In genomic region chr1:89898150-89898549, GRCh38 we compare ENCODE assay signal across 18 cellular contexts.
A peak's percentile ranks its signal among the peaks of the same experiment; 100 is the strongest.
DNase-seq lines count a peak whose midpoint lies in the region; ATAC-seq and TF ChIP-seq lines count a peak whose summit lies in the region.
"Had no signal": no experiment of that assay in that cellular context is flagged by ENCODE, and none has a peak within 500 bp of the region (broad histone marks: within the 10 kb centered on the region; RNA-seq: fewer than 3 reads in every experiment).

No MANE protein-coding gene starts in this region.

- peak overlapping the region; percentile 64; the same call in 1 of the 2 replicates for H3K27ac Mint-ChIP-seq in WTC11
- H3K27ac Mint-ChIP-seq: HFFc6 had no signal

- peaks cover 47% of the 10 kb centered on the region for H3K4me1 Mint-ChIP-seq in WTC11

- DNase-seq in left ventricle myocardium inferior (no peak), Right ventricle myocardium inferior (ENCODE audit: missing footprints) (no peak), WTC11 (ENCODE audit: low spot score) (no peak), right lobe of liver (no peak), LoVo (ENCODE audit: low spot score) (no peak), NCI-H774 (lab: John Stamatoyannopoulos, UW) (no peak)
- DNase-seq: 8988T; ACHN; CD4-positive, alpha-beta T cell; COR-L47; DMS153; DND-41; GDM1; HFFc6 had no signal

- ATAC-seq in Right ventricle myocardium inferior: no peak
- ATAC-seq in WTC11: no peak
- ATAC-seq in right lobe of liver: no peak
- ATAC-seq in GM21390 (IDR thresholded peaks at IDR 0.05; ENCODE audit: unreplicated experiment): no peak

- H3K9me3 ChIP-seq in left ventricle myocardium inferior (replicated peaks) (no peaks in the 10 kb centered on the region), right lobe of liver (no peaks in the 10 kb centered on the region)
- H3K9me3 ChIP-seq: BLaER1 treated with 17β-estradiol and CSF1 and Interleukin-3, amounts not matched to agents 10 nM and 100 nM; HAP-1 had no signal

- TF ChIP-seq POLR2A in right lobe of liver (IDR thresholded peaks at IDR 0.05): no peak

- 82% methylated on average over 6 of the region's 6 CpGs for WGBS in right lobe of liver (ENCODE audit: insufficient coverage, low coverage, low lambda C conversion rate, missing lambda C conversion rate)

- TF ChIP-seq CTCF in left ventricle myocardium inferior (IDR thresholded peaks at IDR 0.05; ENCODE audit: borderline replicate concordance) (no peak), WTC11 (IDR thresholded peaks at IDR 0.05) (no peak), right lobe of liver (IDR thresholded peaks at IDR 0.05) (no peak)

- POLR2A ChIA-PET in WTC11 (lab: Charles Lee): no interaction called here

- H3K36me3 ChIP-seq in left ventricle myocardium inferior: no peaks in the 10 kb centered on the region
- no peaks in the 10 kb centered on the region for H3K36me3 ChIP-seq in right lobe of liver

- no peak overlapping the region for H3K4me3 Mint-ChIP-seq in WTC11
- H3K4me3 Mint-ChIP-seq: CD4-positive, alpha-beta T cell; HFFc6 had no signal

- H3K27ac ChIP-seq in left ventricle myocardium inferior (replicated peaks): peak overlapping the region; percentile 33
- H3K27ac ChIP-seq in right lobe of liver: peak overlapping the region in 2 of 3 donors; percentile 10 to 68
- H3K27ac ChIP-seq: BLaER1 treated with 17β-estradiol and CSF1 and Interleukin-3, amounts not matched to agents 10 nM and 100 nM; HL-60 had no signal

- H3K4me3 ChIP-seq in left ventricle myocardium inferior (no peak overlapping the region), right lobe of liver (no peak overlapping the region)
- H3K4me3 ChIP-seq: BLaER1 treated with 17β-estradiol and CSF1 and Interleukin-3, amounts not matched to agents 10 nM and 100 nM; HAP-1 had no signal

- intact Hi-C loops in left ventricle myocardium inferior (cut with micrococcal nuclease): no loop called here
- intact Hi-C loops in Right ventricle myocardium inferior (cut with DNase I): no loop called here
- intact Hi-C loops in right lobe of liver (cut with DNase I): no loop called here

- no peaks in the 10 kb centered on the region for H3K36me3 Mint-ChIP-seq in WTC11

- H3K27me3 ChIP-seq in left ventricle myocardium inferior (ENCODE audit: low read depth) (no peaks in the 10 kb centered on the region), right lobe of liver (no peaks in the 10 kb centered on the region)
- H3K27me3 ChIP-seq: BLaER1 treated with 17β-estradiol and CSF1 and Interleukin-3, amounts not matched to agents 10 nM and 100 nM had no signal

- H3K4me1 ChIP-seq in left ventricle myocardium inferior (peaks cover 77% of the 10 kb centered on the region), right lobe of liver (peaks cover 0 to 49% (median 19%) of the 10 kb centered on the region in 4 donors)

- H3K27me3 Mint-ChIP-seq in WTC11 (ENCODE audit: low read depth): no peaks in the 10 kb centered on the region
- H3K27me3 Mint-ChIP-seq: CD4-positive, alpha-beta T cell had no signal

- CTCF ChIA-PET in WTC11 (lab: Charles Lee): interaction anchor here (1.1 kb wide), 1 partner anchor 55 kb away, joined by 3 read pairs; no protein-coding TSS in a partner anchor

- no peaks in the 10 kb centered on the region for H3K9me3 Mint-ChIP-seq in WTC11
- H3K9me3 Mint-ChIP-seq: CD4-positive, alpha-beta T cell; HFFc6 had no signal

TF ChIP-seq in WTC11, 78 proteins besides CTCF, POLR2A, EP300 and RAD21 (continues in another document):
- no peak for TF ChIP-seq CBFB (CRISPR knock-in tag; IDR thresholded peaks at IDR 0.05; ENCODE audit: low read depth)
- TF ChIP-seq USF2 (CRISPR knock-in tag; IDR thresholded peaks at IDR 0.05): no peak
- no peak for TF ChIP-seq ZNF512 (CRISPR knock-in tag; IDR thresholded peaks at IDR 0.05; ENCODE audit: borderline replicate concordance)
- no peak for TF ChIP-seq ZNF423 (CRISPR knock-in tag; IDR thresholded peaks at IDR 0.05)
- no peak for TF ChIP-seq TCF7 (CRISPR knock-in tag; IDR thresholded peaks at IDR 0.05; ENCODE audit: low read depth)
- no peak for TF ChIP-seq E2F4 (CRISPR knock-in tag; IDR thresholded peaks at IDR 0.05; ENCODE audit: borderline replicate concordance, low read depth)
- no peak for TF ChIP-seq ATF3 (CRISPR knock-in tag; conservative IDR thresholded peaks at IDR 0.05)
- no peak for TF ChIP-seq JUN (CRISPR knock-in tag; IDR thresholded peaks at IDR 0.05)
- TF ChIP-seq ETV6 (CRISPR knock-in tag; IDR thresholded peaks at IDR 0.05): no peak
- no peak for TF ChIP-seq ZNF671 (CRISPR knock-in tag; IDR thresholded peaks at IDR 0.05)
- TF ChIP-seq ERG (CRISPR knock-in tag; IDR thresholded peaks at IDR 0.05): no peak
- no peak for TF ChIP-seq AR (CRISPR knock-in tag; IDR thresholded peaks at IDR 0.05)
- no peak for TF ChIP-seq SMAD3 (CRISPR knock-in tag; IDR thresholded peaks at IDR 0.05; ENCODE audit: borderline replicate concordance)
